In the genomic region with DNA sequence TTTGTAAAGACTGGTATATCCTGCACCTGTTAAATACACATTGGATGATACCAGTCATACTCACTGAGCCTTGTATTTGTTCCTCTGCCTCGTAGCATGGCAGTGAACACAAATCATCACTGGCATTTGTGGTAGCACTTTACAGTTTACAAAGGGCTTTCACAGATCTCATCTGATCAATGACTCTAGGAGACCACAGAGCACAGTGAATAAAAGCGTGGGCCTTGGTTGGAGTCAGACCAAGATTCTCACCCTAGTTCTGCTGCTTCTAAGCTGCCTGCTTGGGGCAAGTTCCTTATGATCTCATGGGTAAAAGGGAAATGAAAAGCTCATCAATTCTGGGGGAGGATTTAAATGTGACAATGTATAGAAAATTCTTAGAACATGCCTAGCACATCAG, we compare ENCODE assay signal across 32 cellular contexts.
"Had no signal": no experiment of that assay in that cellular context is flagged by ENCODE, and none has a peak within 500 bp of the region (broad histone marks: within the 10 kb centered on the region; RNA-seq: fewer than 3 reads in every experiment).

No MANE protein-coding gene starts in this region.

- H3K27ac ChIP-seq: ascending aorta, breast epithelium, SJSA1 had no signal

- H3K27ac Mint-ChIP-seq: activated CD4-positive, alpha-beta T cell treated with anti-CD3 and anti-CD28 coated beads for 36 hours; activated CD4-positive, alpha-beta T cell treated with anti-CD3 and anti-CD28 coated beads, Interleukin-2, amount 10 ng/mL, durations not matched to agents 7 days and 5 days; activated CD8-positive, alpha-beta T cell treated with anti-CD3 and anti-CD28 coated beads, Interleukin-2, amount 10 ng/mL, durations not matched to agents 7 days and 5 days; activated naive CD4-positive, alpha-beta T cell treated with anti-CD3 and anti-CD28 coated beads, Interleukin-2, amount 10 ng/mL, durations not matched to agents 7 days and 5 days; activated naive CD8-positive, alpha-beta T cell; activated T-helper 1 cell treated with anti-CD3 and anti-CD28 coated beads, Interleukin-12 subunit alpha, Interleukin-12 subunit beta, Interleukin-2, Interleukin-4 antibody, amounts not matched to agents 30 ng/mL and 10 ng/mL and 1 ng/mL, durations not matched to agents 14 hours and 24 hours and 36 hours; T-helper 1 cell treated with Interleukin-12 subunit alpha and Interleukin-12 subunit beta and Interleukin-4 antibody, amounts not matched to agents 30 μg/mL and 1 μg/mL, for 36 hours; T-helper 2 cell treated with Interferon-gamma antibody and Interleukin-4, amounts not matched to agents 5 μg/mL and 100 μg/mL, for 36 hours; WTC11 had no signal

- H3K9me3 Mint-ChIP-seq: activated naive CD4-positive, alpha-beta T cell treated with anti-CD3 and anti-CD28 coated beads, Interleukin-2, amount 10 ng/mL, durations not matched to agents 7 days and 5 days; activated T-cell treated with anti-CD3 and anti-CD28 coated beads, Interleukin-2, amount 50 U/mL, for 4 hours; T-helper 2 cell treated with Interferon-gamma antibody and Interleukin-4, amounts not matched to agents 5 μg/mL and 100 μg/mL, for 36 hours had no signal

- ATAC-seq: activated CD4-positive, alpha-beta T cell treated with anti-CD3 and anti-CD28 coated beads for 36 hours; activated CD4-positive, CD25-positive, alpha-beta regulatory T cell treated with anti-CD3 and anti-CD28 coated beads, Interleukin-2, amount 50 U/mL, for 24 hours; activated CD8-positive, alpha-beta T cell treated with anti-CD3 and anti-CD28 coated beads, Interleukin-2, amount 10 ng/mL, durations not matched to agents 7 days and 5 days; activated T-cell treated with anti-CD3 and anti-CD28 coated beads, Interleukin-2, amount 50 U/mL, for 4 hours; Panc1; WTC11 had no signal

- H3K9ac ChIP-seq: SK-N-SH had no signal

- H3K4me1 ChIP-seq: ascending aorta, breast epithelium, SJSA1 had no signal

- H3K4me1 Mint-ChIP-seq: activated CD4-positive, alpha-beta T cell treated with anti-CD3 and anti-CD28 coated beads for 36 hours; activated CD4-positive, alpha-beta T cell treated with anti-CD3 and anti-CD28 coated beads, Interleukin-2, amount 10 ng/mL, durations not matched to agents 7 days and 5 days; activated naive CD4-positive, alpha-beta T cell treated with anti-CD3 and anti-CD28 coated beads, Interleukin-2, amount 10 ng/mL, durations not matched to agents 7 days and 5 days had no signal

- FAIRE-seq: TTC549 had no signal

- H3K9me3 ChIP-seq: ascending aorta, breast epithelium, SJSA1, SK-N-SH had no signal

- H3K36me3 ChIP-seq: ascending aorta, breast epithelium, SJSA1 had no signal

- DNase-seq: activated CD4-positive, alpha-beta T cell treated with anti-CD3 and anti-CD28 coated beads for 36 hours; activated CD4-positive, alpha-beta T cell treated with anti-CD3 and anti-CD28 coated beads, Interleukin-2, amount 10 ng/mL, durations not matched to agents 7 days and 5 days; activated CD4-positive, alpha-beta T cell treated with anti-CD3 and anti-CD28 coated beads, Interleukin-2, amount 50 U/mL, for 48 hours; activated CD8-positive, alpha-beta T cell treated with anti-CD3 and anti-CD28 coated beads, Interleukin-2, amount 10 ng/mL, durations not matched to agents 7 days and 5 days; activated effector memory CD4-positive, alpha-beta T cell treated with Interleukin-2 at 50 U/mL for 16 hours; activated naive CD4-positive, alpha-beta T cell treated with anti-CD3 and anti-CD28 coated beads, Interleukin-2, amount 10 ng/mL, durations not matched to agents 7 days and 5 days; activated T-cell treated with anti-CD3 and anti-CD28 coated beads, Interleukin-2, amount 50 U/mL, for 4 hours; amygdala; Karpas-422; KBM-7; NCI-H1048; NCI-H1105 treated with DMSO at 0.1 percent for 48 hours; NCI-H1436; NCI-H1694; NCI-H1930; NCI-H2081 treated with DMSO at 0.1 percent for 48 hours; NCI-H2171 treated with DMSO at 0.1 percent for 48 hours; NCI-H2227 treated with DMSO at 0.1 percent for 48 hours; NCI-H524 treated with DMSO at 0.1 percent for 48 hours; SHP77 treated with DMSO at 0.1 percent for 48 hours; SK-N-SH had no signal

- H3K4me3 Mint-ChIP-seq: activated CD4-positive, alpha-beta T cell treated with anti-CD3 and anti-CD28 coated beads for 36 hours; activated CD4-positive, alpha-beta T cell treated with anti-CD3 and anti-CD28 coated beads, Interleukin-2, amount 10 ng/mL, durations not matched to agents 7 days and 5 days; activated CD8-positive, alpha-beta T cell treated with anti-CD3 and anti-CD28 coated beads, Interleukin-2, amount 10 ng/mL, durations not matched to agents 7 days and 5 days; activated naive CD4-positive, alpha-beta T cell treated with anti-CD3 and anti-CD28 coated beads, Interleukin-2, amount 10 ng/mL, durations not matched to agents 7 days and 5 days; activated naive CD8-positive, alpha-beta T cell; activated T-cell treated with anti-CD3 and anti-CD28 coated beads, Interleukin-2, amount 50 U/mL, for 4 hours; activated T-helper 1 cell treated with anti-CD3 and anti-CD28 coated beads, Interleukin-12 subunit alpha, Interleukin-12 subunit beta, Interleukin-2, Interleukin-4 antibody, amounts not matched to agents 30 ng/mL and 10 ng/mL and 1 ng/mL, durations not matched to agents 14 hours and 24 hours and 36 hours; T-helper 1 cell treated with Interleukin-12 subunit alpha and Interleukin-12 subunit beta and Interleukin-4 antibody, amounts not matched to agents 30 μg/mL and 1 μg/mL, for 36 hours; T-helper 2 cell treated with Interferon-gamma antibody and Interleukin-4, amounts not matched to agents 5 μg/mL and 100 μg/mL, for 36 hours; WTC11 had no signal

- H3K4me3 ChIP-seq: ascending aorta, breast epithelium, SJSA1 had no signal

- H3K36me3 Mint-ChIP-seq: activated naive CD4-positive, alpha-beta T cell treated with anti-CD3 and anti-CD28 coated beads, Interleukin-2, amount 10 ng/mL, durations not matched to agents 7 days and 5 days; activated naive CD8-positive, alpha-beta T cell had no signal
